In the genomic region with DNA sequence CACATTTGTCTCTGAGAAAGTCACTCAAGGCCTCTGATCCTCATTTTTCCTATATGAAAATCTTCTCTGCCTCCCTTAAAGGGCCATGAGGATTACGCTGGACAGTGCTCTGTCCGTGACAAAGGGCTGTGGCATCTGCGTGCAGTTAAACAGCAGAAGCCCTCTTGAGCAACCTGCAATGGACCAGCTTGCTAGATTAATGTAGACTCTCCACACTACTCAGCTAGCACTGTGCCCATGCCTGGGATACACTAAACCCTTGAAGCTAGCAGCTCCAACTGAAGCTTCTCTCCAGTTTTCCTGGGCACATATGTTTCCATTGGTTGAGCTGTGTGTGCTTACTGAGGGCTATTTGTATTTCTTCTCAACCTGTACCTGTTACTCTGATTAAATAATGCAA, we compare ENCODE assay signal across 13 cellular contexts.
DNase-seq lines count a peak whose midpoint lies in the region; ATAC-seq and TF ChIP-seq lines count a peak whose summit lies in the region.
"Had no signal": no experiment of that assay in that cellular context is flagged by ENCODE, and none has a peak within 500 bp of the region (broad histone marks: within the 10 kb centered on the region; RNA-seq: fewer than 3 reads in every experiment).

No MANE protein-coding gene starts in this region.

- TF ChIP-seq CTCF in CD8-positive, alpha-beta T cell (IDR thresholded peaks at IDR 0.05): no peak

- no peak overlapping the region for H2BK15ac ChIP-seq in mesenchymal stem cell (ENCODE audit: low read depth, poor library complexity, severe bottlenecking)

- H3K4me1 ChIP-seq in BLaER1 treated with 17β-estradiol and CSF1 and Interleukin-3, amounts not matched to agents 10 nM and 100 nM: peaks cover 42 to 77% (median 66%) of the 10 kb centered on the region in 10 experiments
- peaks cover 79% of the 10 kb centered on the region for H3K4me1 ChIP-seq in CD8-positive, alpha-beta T cell (ENCODE audit: insufficient read depth, low read length)
- peaks cover 22% of the 10 kb centered on the region for H3K4me1 ChIP-seq in mesenchymal stem cell (ENCODE audit: control insufficient read depth, insufficient read depth, low read depth, low read length)

- H3K9me3 Mint-ChIP-seq in CD8-positive, alpha-beta T cell: no peaks in the 10 kb centered on the region
- H3K9me3 Mint-ChIP-seq in activated CD8-positive, alpha-beta T cell treated with anti-CD3 and anti-CD28 coated beads, Interleukin-2, amount 10 ng/mL, durations not matched to agents 7 days and 5 days (ENCODE audit: insufficient read depth): peaks cover 35% of the 10 kb centered on the region

- H3K4me2 ChIP-seq in BLaER1 treated with 17β-estradiol and CSF1 and Interleukin-3, amounts not matched to agents 10 nM and 100 nM: peak overlapping the region; percentile 48 to 86 (median 70)
- H3K4me2 ChIP-seq in mesenchymal stem cell (ENCODE audit: low read length, poor library complexity, severe bottlenecking): no peak overlapping the region

- no peak overlapping the region for H2BK120ac ChIP-seq in mesenchymal stem cell (ENCODE audit: low read depth, low read length)

- peak overlapping the region; percentile 46 for H3K27ac Mint-ChIP-seq in CD8-positive, alpha-beta T cell
- peak overlapping the region; percentile 76 for H3K27ac Mint-ChIP-seq in activated CD8-positive, alpha-beta T cell treated with anti-CD3 and anti-CD28 coated beads, Interleukin-2, amount 10 ng/mL, durations not matched to agents 7 days and 5 days

- H3K4me1 Mint-ChIP-seq in CD8-positive, alpha-beta T cell (ENCODE audit: low read depth): peaks cover 79% of the 10 kb centered on the region
- peaks cover 88% of the 10 kb centered on the region for H3K4me1 Mint-ChIP-seq in activated CD8-positive, alpha-beta T cell treated with anti-CD3 and anti-CD28 coated beads, Interleukin-2, amount 10 ng/mL, durations not matched to agents 7 days and 5 days (ENCODE audit: low read depth)

- no peak overlapping the region for H4K91ac ChIP-seq in mesenchymal stem cell (ENCODE audit: low read length)

- peaks cover 23 to 31% (median 28%) of the 10 kb centered on the region in 11 experiments for H3K9me3 ChIP-seq in BLaER1 treated with 17β-estradiol and CSF1 and Interleukin-3, amounts not matched to agents 10 nM and 100 nM (replicated peaks in 1 of 11)
- no peaks in the 10 kb centered on the region for H3K9me3 ChIP-seq in CD8-positive, alpha-beta T cell (ENCODE audit: low read length)
- no peaks in the 10 kb centered on the region for H3K9me3 ChIP-seq in mesenchymal stem cell (ENCODE audit: control insufficient read depth, low read length)
- H3K9me3 ChIP-seq: transverse colon had no signal

- peaks cover 0 to 56% (median 36%) of the 10 kb centered on the region in 11 experiments; a peak in 15 of 22 replicates for H4K20me1 ChIP-seq in BLaER1 treated with 17β-estradiol and CSF1 and Interleukin-3, amounts not matched to agents 10 nM and 100 nM

- CTCF ChIA-PET in CD8-positive, alpha-beta T cell (lab: Charles Lee): interaction anchor here (1.0 kb wide), 1 partner anchor 28 kb away, joined by 4 read pairs; no protein-coding TSS in a partner anchor
- CTCF ChIA-PET in activated CD8-positive, alpha-beta T cell treated with anti-CD3 and anti-CD28 coated beads, Interleukin-2, amount 10 ng/mL, durations not matched to agents 7 days and 5 days (lab: Charles Lee): interaction anchor here (1.1 to 5.3 kb wide), 4 partner anchors 13 to 339 kb away, joined by 3 to 44 read pairs (median 4); no protein-coding TSS in a partner anchor

- H3K4me3 Mint-ChIP-seq in CD8-positive, alpha-beta T cell: no peak overlapping the region
- H3K4me3 Mint-ChIP-seq in activated CD8-positive, alpha-beta T cell treated with anti-CD3 and anti-CD28 coated beads, Interleukin-2, amount 10 ng/mL, durations not matched to agents 7 days and 5 days: peak overlapping the region; percentile 24

- no peak overlapping the region for H2BK5ac ChIP-seq in mesenchymal stem cell (ENCODE audit: low read depth, low read length, poor library complexity, severe bottlenecking)

- no peaks in the 10 kb centered on the region for H3K36me3 Mint-ChIP-seq in CD8-positive, alpha-beta T cell
- H3K36me3 Mint-ChIP-seq in activated CD8-positive, alpha-beta T cell treated with anti-CD3 and anti-CD28 coated beads, Interleukin-2, amount 10 ng/mL, durations not matched to agents 7 days and 5 days (ENCODE audit: low read depth): peaks cover 46% of the 10 kb centered on the region

- no peak overlapping the region for H3K9ac ChIP-seq in BLaER1 treated with 17β-estradiol and CSF1 and Interleukin-3, amounts not matched to agents 10 nM and 100 nM
- no peak overlapping the region for H3K9ac ChIP-seq in mesenchymal stem cell (ENCODE audit: low read length)

- no peak overlapping the region for H3K23ac ChIP-seq in mesenchymal stem cell (ENCODE audit: low read length in 2 of 2)

- H3K27ac ChIP-seq in BLaER1 treated with 17β-estradiol and CSF1 and Interleukin-3, amounts not matched to agents 10 nM and 100 nM: no peak overlapping the region
- H3K27ac ChIP-seq in CD8-positive, alpha-beta T cell (ENCODE audit: low read depth, low read length): no peak overlapping the region
- no peak overlapping the region for H3K27ac ChIP-seq in mesenchymal stem cell (ENCODE audit: low read length, poor library complexity, severe bottlenecking)
- H3K27ac ChIP-seq: SJCRH30, transverse colon had no signal

- intact Hi-C loops in CD8-positive, alpha-beta T cell (cut with DNase I, micrococcal nuclease): loop anchor here (5.0 to 10.0 kb wide), 3 partner anchors 182 to 916 kb away; no protein-coding TSS in a partner anchor

- no peak overlapping the region for H4K8ac ChIP-seq in mesenchymal stem cell (ENCODE audit: low read length)

- no peak for ATAC-seq in CD8-positive, alpha-beta T cell
- ATAC-seq in activated CD8-positive, alpha-beta T cell treated with anti-CD3 and anti-CD28 coated beads, Interleukin-2, amount 10 ng/mL, durations not matched to agents 7 days and 5 days: no peak
- ATAC-seq in GM19452 (IDR thresholded peaks at IDR 0.05; ENCODE audit: unreplicated experiment): no peak
- no peak for ATAC-seq in GM18873 (IDR thresholded peaks at IDR 0.05; ENCODE audit: low FRiP score, unreplicated experiment)

- peak in 1 of 7 experiments; percentile 48 for DNase-seq in CD8-positive, alpha-beta T cell
- no peak for DNase-seq in activated CD8-positive, alpha-beta T cell treated with anti-CD3 and anti-CD28 coated beads, Interleukin-2, amount 10 ng/mL, durations not matched to agents 7 days and 5 days
- DNase-seq in mesenchymal stem cell (peak; percentile 67), cerebellum (ENCODE audit: low spot score) (no peak)
- DNase-seq: DMS79, mammary epithelial cell, NCI-H2081 treated with DMSO at 0.1 percent for 48 hours, NCI-H524 treated with DMSO at 0.1 percent for 48 hours, SJCRH30, transverse colon had no signal

- peak overlapping the region in 1 of 2 experiments; percentile 92 for H2BK12ac ChIP-seq in mesenchymal stem cell (ENCODE audit: low read length in 2 of 2)

- no peaks in the 10 kb centered on the region for H3K79me1 ChIP-seq in mesenchymal stem cell (replicated peaks; ENCODE audit: low read length, poor library complexity, severe bottlenecking)

- H3K27me3 Mint-ChIP-seq in CD8-positive, alpha-beta T cell (ENCODE audit: low read depth): peaks cover 3% of the 10 kb centered on the region
- H3K27me3 Mint-ChIP-seq in activated CD8-positive, alpha-beta T cell treated with anti-CD3 and anti-CD28 coated beads, Interleukin-2, amount 10 ng/mL, durations not matched to agents 7 days and 5 days (ENCODE audit: low read depth): peaks cover 5% of the 10 kb centered on the region

- H3K18ac ChIP-seq in mesenchymal stem cell (ENCODE audit: low read depth in 1 of 2, low read length in 2 of 2): no peak overlapping the region

- POLR2A ChIA-PET in CD8-positive, alpha-beta T cell (lab: Charles Lee): interaction anchor here (0.7 to 5.2 kb wide), 6 partner anchors 13 to 749 kb away, joined by 3 to 66 read pairs (median 4); partner anchors contain the start of gene TLE3
- POLR2A ChIA-PET in activated CD8-positive, alpha-beta T cell treated with anti-CD3 and anti-CD28 coated beads, Interleukin-2, amount 10 ng/mL, durations not matched to agents 7 days and 5 days (lab: Charles Lee): interaction anchor here (1.2 to 2.8 kb wide), 3 partner anchors 13 to 336 kb away, joined by 4 to 14 read pairs (median 4); no protein-coding TSS in a partner anchor

- no peak overlapping the region for H2AK5ac ChIP-seq in mesenchymal stem cell (ENCODE audit: low read length, severe bottlenecking)

- WGBS in mesenchymal stem cell: 71% methylated on average over 3 of the region's 3 CpGs

- H2AFZ ChIP-seq in mesenchymal stem cell (ENCODE audit: low read depth, low read length): no peak overlapping the region

- no peak overlapping the region for H3K4ac ChIP-seq in mesenchymal stem cell (ENCODE audit: low read depth in 1 of 2, low read length in 2 of 2)

- peaks cover 58 to 93% (median 89%) of the 10 kb centered on the region in 11 experiments for H3K27me3 ChIP-seq in BLaER1 treated with 17β-estradiol and CSF1 and Interleukin-3, amounts not matched to agents 10 nM and 100 nM
- no peaks in the 10 kb centered on the region for H3K27me3 ChIP-seq in CD8-positive, alpha-beta T cell (ENCODE audit: insufficient read depth, low read length)
- H3K27me3 ChIP-seq in mesenchymal stem cell (ENCODE audit: control insufficient read depth in 1 of 2, insufficient read depth in 1 of 2, low read length in 2 of 2): no peaks in the 10 kb centered on the region
- H3K27me3 ChIP-seq: SJCRH30, transverse colon had no signal

- H3K36me3 ChIP-seq in BLaER1 treated with 17β-estradiol and CSF1 and Interleukin-3, amounts not matched to agents 10 nM and 100 nM: no peaks in the 10 kb centered on the region
- H3K36me3 ChIP-seq in CD8-positive, alpha-beta T cell (ENCODE audit: insufficient read depth, low read length): no peaks in the 10 kb centered on the region
- no peaks in the 10 kb centered on the region for H3K36me3 ChIP-seq in mesenchymal stem cell (ENCODE audit: control insufficient read depth in 1 of 2, insufficient read depth in 2 of 2, low read depth in 1 of 2, low read length in 2 of 2)
- H3K36me3 ChIP-seq: SJCRH30, transverse colon had no signal

- H3K14ac ChIP-seq in mesenchymal stem cell (ENCODE audit: low read length in 2 of 2): no peak overlapping the region

- no peak overlapping the region for H3K4me3 ChIP-seq in BLaER1 treated with 17β-estradiol and CSF1 and Interleukin-3, amounts not matched to agents 10 nM and 100 nM
- no peak overlapping the region for H3K4me3 ChIP-seq in CD8-positive, alpha-beta T cell (ENCODE audit: low read depth, low read length)
- H3K4me3 ChIP-seq in mesenchymal stem cell (ENCODE audit: insufficient read depth in 1 of 2, low read depth in 1 of 2, low read length in 2 of 2): no peak overlapping the region
- H3K4me3 ChIP-seq: SJCRH30, transverse colon had no signal
